Comparison of ENCODE assay signal across 1 cellular context in the genomic region with DNA sequence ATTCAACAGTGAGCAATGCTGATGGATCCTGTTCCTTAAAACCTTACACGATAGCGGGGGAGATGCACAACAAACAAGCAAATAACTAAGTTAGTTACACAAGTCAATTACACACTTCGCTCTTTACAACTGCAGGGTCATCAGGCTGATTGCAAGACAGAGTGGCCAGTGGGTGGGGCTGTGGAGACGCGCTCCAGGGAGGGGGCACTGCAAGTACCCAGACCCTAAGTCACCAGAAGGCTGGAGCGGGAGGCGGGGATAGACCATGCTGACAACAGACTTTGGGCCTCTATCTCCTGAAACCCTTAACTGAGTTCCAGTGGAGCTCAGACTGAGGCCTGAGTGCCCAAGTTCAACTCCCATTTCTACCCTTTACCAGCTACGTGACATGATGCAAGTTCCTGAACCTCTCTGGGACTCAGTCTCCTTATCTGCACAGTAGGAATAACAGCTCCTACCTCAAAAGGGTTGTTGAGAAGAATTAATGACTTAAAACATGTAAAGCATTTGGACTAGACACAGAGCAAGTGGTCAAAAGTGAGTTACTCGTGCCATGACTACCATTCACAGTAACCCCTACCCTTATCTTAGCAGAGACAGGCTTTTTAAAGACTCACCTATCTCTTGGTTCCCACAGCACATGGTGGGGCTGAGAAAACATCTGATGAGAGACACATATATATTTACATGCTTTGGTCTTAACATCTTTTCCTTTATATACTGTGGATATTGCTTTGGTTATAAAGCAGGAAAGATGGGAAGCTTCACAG.
TF ChIP-seq lines count a peak whose summit lies in the region.

No MANE protein-coding gene starts in this region.

TF ChIP-seq in K562, 482 proteins besides CTCF, POLR2A, EP300 and RAD21 (continued from another document and continues in another):
- TF ChIP-seq, protein P1, sequence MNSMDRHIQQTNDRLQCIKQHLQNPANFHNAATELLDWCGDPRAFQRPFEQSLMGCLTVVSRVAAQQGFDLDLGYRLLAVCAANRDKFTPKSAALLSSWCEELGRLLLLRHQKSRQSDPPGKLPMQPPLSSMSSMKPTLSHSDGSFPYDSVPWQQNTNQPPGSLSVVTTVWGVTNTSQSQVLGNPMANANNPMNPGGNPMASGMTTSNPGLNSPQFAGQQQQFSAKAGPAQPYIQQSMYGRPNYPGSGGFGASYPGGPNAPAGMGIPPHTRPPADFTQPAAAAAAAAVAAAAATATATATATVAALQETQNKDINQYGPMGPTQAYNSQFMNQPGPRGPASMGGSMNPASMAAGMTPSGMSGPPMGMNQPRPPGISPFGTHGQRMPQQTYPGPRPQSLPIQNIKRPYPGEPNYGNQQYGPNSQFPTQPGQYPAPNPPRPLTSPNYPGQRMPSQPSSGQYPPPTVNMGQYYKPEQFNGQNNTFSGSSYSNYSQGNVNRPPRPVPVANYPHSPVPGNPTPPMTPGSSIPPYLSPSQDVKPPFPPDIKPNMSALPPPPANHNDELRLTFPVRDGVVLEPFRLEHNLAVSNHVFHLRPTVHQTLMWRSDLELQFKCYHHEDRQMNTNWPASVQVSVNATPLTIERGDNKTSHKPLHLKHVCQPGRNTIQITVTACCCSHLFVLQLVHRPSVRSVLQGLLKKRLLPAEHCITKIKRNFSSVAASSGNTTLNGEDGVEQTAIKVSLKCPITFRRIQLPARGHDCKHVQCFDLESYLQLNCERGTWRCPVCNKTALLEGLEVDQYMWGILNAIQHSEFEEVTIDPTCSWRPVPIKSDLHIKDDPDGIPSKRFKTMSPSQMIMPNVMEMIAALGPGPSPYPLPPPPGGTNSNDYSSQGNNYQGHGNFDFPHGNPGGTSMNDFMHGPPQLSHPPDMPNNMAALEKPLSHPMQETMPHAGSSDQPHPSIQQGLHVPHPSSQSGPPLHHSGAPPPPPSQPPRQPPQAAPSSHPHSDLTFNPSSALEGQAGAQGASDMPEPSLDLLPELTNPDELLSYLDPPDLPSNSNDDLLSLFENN (IDR thresholded peaks at IDR 0.05; ENCODE audit: low read depth in 2 of 2, low read length in 2 of 2): 0 out of 4 replicates have a peak, but pooled peaks of 1 of the 2 experiments have one; percentile 3
- TF ChIP-seq ILF3 (IDR thresholded peaks at IDR 0.05; ENCODE audit: borderline replicate concordance) (no peak), ARHGAP35 (IDR thresholded peaks at IDR 0.05; ENCODE audit: partially characterized antibody) (no peak), ZBTB43 (CRISPR knock-in tag; IDR thresholded peaks at IDR 0.05) (no peak), ZFP30 (CRISPR knock-in tag; IDR thresholded peaks at IDR 0.05; ENCODE audit: borderline replicate concordance) (no peak), RCOR1 (IDR thresholded peaks at IDR 0.05; ENCODE audit: borderline replicate concordance in 1 of 2, low read depth in 2 of 2, low read length in 2 of 2) (0 out of 4 replicates have a peak, but pooled peaks of 1 of the 2 experiments have one; percentile 7), MXD1 (CRISPR knock-in tag; IDR thresholded peaks at IDR 0.05; ENCODE audit: borderline replicate concordance, poor library complexity, severe bottlenecking) (no peak), E2F5 (CRISPR knock-in tag; IDR thresholded peaks at IDR 0.05) (no peak), ZNF668 (CRISPR knock-in tag; IDR thresholded peaks at IDR 0.05) (no peak), NEUROD1 (IDR thresholded peaks at IDR 0.05; ENCODE audit: borderline replicate concordance, low read depth, low read length, partially characterized antibody) (no peak), HDAC6 (IDR thresholded peaks at IDR 0.05; ENCODE audit: low read depth, low read length) (no peak), ZNF589 (CRISPR knock-in tag; IDR thresholded peaks at IDR 0.05; ENCODE audit: low read depth) (no peak), HBP1 (CRISPR knock-in tag; IDR thresholded peaks at IDR 0.05) (no peak), POLR2H (tag; IDR thresholded peaks at IDR 0.05; ENCODE audit: low read depth) (no peak), ATF1 (CRISPR knock-in tag; IDR thresholded peaks at IDR 0.05) (no peak), ATF1 (tag; IDR thresholded peaks at IDR 0.05) (no peak), RBM22 (IDR thresholded peaks at IDR 0.05; ENCODE audit: low read depth, low read length, poor library complexity, severe bottlenecking) (no peak), SIRT6 (IDR thresholded peaks at IDR 0.05; ENCODE audit: low read depth, low read length) (no peak), GTF2A2 (tag; IDR thresholded peaks at IDR 0.05) (no peak), EZH2 (IDR thresholded peaks at IDR 0.05; ENCODE audit: borderline replicate concordance, low read depth, low read length) (no peak), RNF219 (CRISPR knock-in tag; IDR thresholded peaks at IDR 0.05) (no peak), MCM7 (IDR thresholded peaks at IDR 0.05) (no peak), U2AF2 (optimal IDR thresholded peaks at IDR 0.05; ENCODE audit: low read depth, low read length) (no peak), KDM4B (IDR thresholded peaks at IDR 0.05; ENCODE audit: borderline replicate concordance in 2 of 2, low read depth in 1 of 2) (no peak), ZBTB33 (CRISPR knock-in tag; IDR thresholded peaks at IDR 0.05) (0 out of 2 replicates have a peak, but pooled peaks have one; percentile 41), ZNF740 (CRISPR knock-in tag; IDR thresholded peaks at IDR 0.05) (0 out of 2 replicates have a peak, but pooled peaks have one; percentile 38), ZNF740 (tag; IDR thresholded peaks at IDR 0.05) (no peak), POU5F1 (IDR thresholded peaks at IDR 0.05; ENCODE audit: borderline replicate concordance, low read depth, low read length, partially characterized antibody) (no peak), HDAC2 (IDR thresholded peaks at IDR 0.05) (no peak), CBX2 (IDR thresholded peaks at IDR 0.05; ENCODE audit: insufficient read depth, low read length, poor library complexity, severe bottlenecking) (no peak), ZBED1 (IDR thresholded peaks at IDR 0.05) (no peak), SUPT5H (IDR thresholded peaks at IDR 0.05) (no peak), ZNF253 (CRISPR knock-in tag; conservative IDR thresholded peaks at IDR 0.05) (no peak), ZBTB1 (CRISPR knock-in tag; IDR thresholded peaks at IDR 0.05; ENCODE audit: borderline replicate concordance, low read depth) (no peak), ZKSCAN1 (IDR thresholded peaks at IDR 0.05; ENCODE audit: low read depth, low read length) (0 out of 2 replicates have a peak, but pooled peaks have one; percentile 12), ATF6 (CRISPR knock-in tag; IDR thresholded peaks at IDR 0.05) (no peak), YBX1 (IDR thresholded peaks at IDR 0.05) (no peak)
- TF ChIP-seq, protein P2, sequence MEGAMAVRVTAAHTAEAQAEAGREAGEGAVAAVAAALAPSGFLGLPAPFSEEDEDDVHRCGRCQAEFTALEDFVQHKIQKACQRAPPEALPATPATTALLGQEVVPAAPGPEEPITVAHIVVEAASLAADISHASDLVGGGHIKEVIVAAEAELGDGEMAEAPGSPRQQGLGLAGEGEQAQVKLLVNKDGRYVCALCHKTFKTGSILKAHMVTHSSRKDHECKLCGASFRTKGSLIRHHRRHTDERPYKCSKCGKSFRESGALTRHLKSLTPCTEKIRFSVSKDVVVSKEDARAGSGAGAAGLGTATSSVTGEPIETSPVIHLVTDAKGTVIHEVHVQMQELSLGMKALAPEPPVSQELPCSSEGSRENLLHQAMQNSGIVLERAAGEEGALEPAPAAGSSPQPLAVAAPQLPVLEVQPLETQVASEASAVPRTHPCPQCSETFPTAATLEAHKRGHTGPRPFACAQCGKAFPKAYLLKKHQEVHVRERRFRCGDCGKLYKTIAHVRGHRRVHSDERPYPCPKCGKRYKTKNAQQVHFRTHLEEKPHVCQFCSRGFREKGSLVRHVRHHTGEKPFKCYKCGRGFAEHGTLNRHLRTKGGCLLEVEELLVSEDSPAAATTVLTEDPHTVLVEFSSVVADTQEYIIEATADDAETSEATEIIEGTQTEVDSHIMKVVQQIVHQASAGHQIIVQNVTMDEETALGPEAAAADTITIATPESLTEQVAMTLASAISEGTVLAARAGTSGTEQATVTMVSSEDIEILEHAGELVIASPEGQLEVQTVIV (CRISPR knock-in tag; IDR thresholded peaks at IDR 0.05; ENCODE audit: borderline replicate concordance): no peak
